21 cellular contexts compared by ENCODE assay signal in the genomic region with DNA sequence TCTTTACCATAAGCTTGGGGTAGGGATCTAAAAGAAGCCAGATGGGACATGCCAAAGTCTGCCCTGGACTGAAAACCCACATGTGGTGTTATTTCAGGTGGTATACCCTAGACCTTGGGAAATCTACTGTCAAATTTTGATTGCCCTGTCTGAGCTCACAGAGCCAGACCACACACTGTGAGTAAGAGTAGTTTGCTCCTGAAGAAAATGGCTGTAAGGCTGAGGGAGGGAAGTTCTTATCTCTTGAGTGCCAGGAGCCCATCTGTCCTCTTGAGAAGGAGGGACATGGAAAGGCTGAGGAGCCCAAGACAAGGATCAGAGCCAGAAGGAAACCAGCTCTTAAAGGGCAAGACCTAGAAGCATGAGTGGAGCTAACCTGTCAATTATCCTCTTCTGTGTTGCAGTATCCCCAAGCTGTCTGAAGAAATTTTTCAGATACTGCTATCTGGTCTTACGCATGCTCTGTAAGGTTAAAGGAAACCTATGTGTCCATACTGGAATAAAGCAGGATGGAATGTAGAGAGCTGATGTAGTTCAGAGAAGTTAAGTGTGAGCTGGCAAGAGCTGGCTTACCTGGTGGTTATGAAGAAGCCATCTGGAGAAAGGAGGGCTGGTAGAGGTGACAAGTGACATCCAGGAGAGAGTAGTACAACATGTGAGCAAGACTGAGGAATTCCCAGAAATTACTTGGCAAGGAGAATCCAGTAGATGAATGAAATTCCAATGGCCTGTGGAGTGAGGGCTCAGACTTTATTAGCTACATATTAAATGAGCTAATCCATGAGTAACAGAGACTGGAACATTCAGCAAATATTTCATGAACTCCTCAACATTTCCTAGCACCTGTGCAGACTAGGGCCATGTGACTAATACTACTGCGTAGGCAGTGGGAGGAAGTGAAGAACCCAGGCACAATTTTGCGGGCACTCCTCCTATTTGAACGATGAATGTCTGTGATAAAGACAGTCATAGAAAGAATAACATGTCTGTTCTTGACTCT.
DNase-seq lines count a peak whose midpoint lies in the region; FAIRE-seq and TF ChIP-seq lines count a peak whose summit lies in the region.
"Had no signal": no experiment of that assay in that cellular context is flagged by ENCODE, and none has a peak within 500 bp of the region (broad histone marks: within the 10 kb centered on the region; RNA-seq: fewer than 3 reads in every experiment).

No MANE protein-coding gene starts in this region.

- H3K27ac Mint-ChIP-seq in MCF 10A (ENCODE audit: low read depth, unreplicated experiment) (peak overlapping the region; percentile 43), astrocyte (ENCODE audit: unreplicated experiment) (peak overlapping the region; percentile 81)
- no peak overlapping the region for H3K27ac Mint-ChIP-seq in T-helper 2 cell treated with Interferon-gamma antibody and Interleukin-4, amounts not matched to agents 5 μg/mL and 100 μg/mL, for 36 hours
- H3K27ac Mint-ChIP-seq: activated naive CD8-positive, alpha-beta T cell; CD4-positive, alpha-beta memory T cell had no signal

- H3K4me1 Mint-ChIP-seq in MCF 10A (ENCODE audit: insufficient read depth, unreplicated experiment) (peaks cover 27% of the 10 kb centered on the region), astrocyte (ENCODE audit: low read depth, unreplicated experiment) (peaks cover 14% of the 10 kb centered on the region)
- H3K4me1 Mint-ChIP-seq in T-helper 2 cell treated with Interferon-gamma antibody and Interleukin-4, amounts not matched to agents 5 μg/mL and 100 μg/mL, for 36 hours (ENCODE audit: low read depth): no peaks in the 10 kb centered on the region
- H3K4me1 Mint-ChIP-seq: CD4-positive, alpha-beta memory T cell; neural crest cell had no signal

- POLR2A ChIA-PET in MCF 10A (lab: Yijun Ruan, JAX): interaction anchor here (0.6 to 2.6 kb wide), 12 partner anchors 10 to 978 kb away, joined by 3 to 16 read pairs (median 4); a partner anchor contains a TSS

- intact Hi-C loops in MCF 10A (cut with micrococcal nuclease): no loop called here
- intact Hi-C loops in breast epithelium (cut with DNase I; ENCODE audit: low total_unique reads): no loop called here
- intact Hi-C loops in sigmoid colon (cut with DNase I): no loop called here

- H3K9me3 ChIP-seq in breast epithelium: peaks cover 8 to 11% of the 10 kb centered on the region in 2 donors
- H3K9me3 ChIP-seq in astrocyte (ENCODE audit: insufficient read depth, low read depth, low read length): peaks cover 4% of the 10 kb centered on the region
- peaks cover 0 to 8% (median 2%) of the 10 kb centered on the region in 4 donors for H3K9me3 ChIP-seq in sigmoid colon
- H3K9me3 ChIP-seq: transverse colon had no signal

- H3K9me3 Mint-ChIP-seq in MCF 10A (ENCODE audit: unreplicated experiment) (no peaks in the 10 kb centered on the region), astrocyte (ENCODE audit: unreplicated experiment) (peaks cover 3% of the 10 kb centered on the region)
- no peaks in the 10 kb centered on the region for H3K9me3 Mint-ChIP-seq in T-helper 2 cell treated with Interferon-gamma antibody and Interleukin-4, amounts not matched to agents 5 μg/mL and 100 μg/mL, for 36 hours

- no peak for TF ChIP-seq EP300 in sigmoid colon (IDR thresholded peaks at IDR 0.05)

- CTCF ChIA-PET in MCF 10A (lab: Yijun Ruan, JAX): interaction anchor here (0.6 to 2.7 kb wide), 5 partner anchors 10 to 862 kb away, joined by 3 to 14 read pairs (median 3); no protein-coding TSS in a partner anchor

- WGBS in sigmoid colon, 2 donors: 94 to 95% methylated on average over 4 of the region's 4 CpGs

- FAIRE-seq in astrocyte (lab: Jason Lieb, UNC): peak; percentile 29
- FAIRE-seq: A204.1, frontal cortex, GM12891 had no signal

- TSS peak; percentile 58 for BruUV-seq in MCF 10A (replicated peaks; lab: Mats Ljungman, UMichigan)

- no peaks in the 10 kb centered on the region for H3K4me1 ChIP-seq in breast epithelium
- peaks cover 9% of the 10 kb centered on the region for H3K4me1 ChIP-seq in astrocyte (ENCODE audit: insufficient read depth, low read length)
- H3K4me1 ChIP-seq in sigmoid colon: peaks cover 0 to 28% (median 17%) of the 10 kb centered on the region in 4 donors
- H3K4me1 ChIP-seq: transverse colon had no signal

- H3K27ac ChIP-seq in breast epithelium (no peak overlapping the region), astrocyte (ENCODE audit: low read depth, low read length) (peak overlapping the region; percentile 67), sigmoid colon (no peak overlapping the region)
- H3K27ac ChIP-seq: transverse colon had no signal

- peak overlapping the region; percentile 54 for H3K4me2 ChIP-seq in astrocyte (ENCODE audit: low read length)

- peak overlapping the region; percentile 0 for H3K4me3 Mint-ChIP-seq in MCF 10A (ENCODE audit: unreplicated experiment)
- H3K4me3 Mint-ChIP-seq in astrocyte (ENCODE audit: unreplicated experiment): no peak overlapping the region
- H3K4me3 Mint-ChIP-seq in T-helper 2 cell treated with Interferon-gamma antibody and Interleukin-4, amounts not matched to agents 5 μg/mL and 100 μg/mL, for 36 hours: no peak overlapping the region
- H3K4me3 Mint-ChIP-seq: activated naive CD8-positive, alpha-beta T cell; CD4-positive, alpha-beta memory T cell; neural crest cell had no signal

- H3K79me2 ChIP-seq in astrocyte (ENCODE audit: insufficient read depth, low read length): no peaks in the 10 kb centered on the region

- H3K9ac ChIP-seq in astrocyte (ENCODE audit: low read length): peak overlapping the region; percentile 12

- TF ChIP-seq CTCF in MCF 10A (IDR thresholded peaks at IDR 0.05; ENCODE audit: unreplicated experiment) (no peak), breast epithelium (IDR thresholded peaks at IDR 0.05) (no peak), astrocyte (IDR thresholded peaks at IDR 0.05; ENCODE audit: insufficient read depth, low read depth, low read length) (no peak), sigmoid colon (IDR thresholded peaks at IDR 0.05) (no peak)

- TF ChIP-seq POLR2A in breast epithelium (IDR thresholded peaks at IDR 0.05): no peak
- TF ChIP-seq POLR2A in sigmoid colon (IDR thresholded peaks at IDR 0.05): no peak

- H3K36me3 ChIP-seq in breast epithelium: no peaks in the 10 kb centered on the region
- H3K36me3 ChIP-seq in astrocyte (ENCODE audit: insufficient read depth, low read length): no peaks in the 10 kb centered on the region
- H3K36me3 ChIP-seq in sigmoid colon: no peaks in the 10 kb centered on the region
- H3K36me3 ChIP-seq: transverse colon had no signal

- no peaks in the 10 kb centered on the region for H3K27me3 ChIP-seq in breast epithelium
- H3K27me3 ChIP-seq in astrocyte (ENCODE audit: insufficient read depth, low read length): no peaks in the 10 kb centered on the region
- no peaks in the 10 kb centered on the region for H3K27me3 ChIP-seq in sigmoid colon

- no peak overlapping the region for H2AFZ ChIP-seq in astrocyte (ENCODE audit: low read depth, low read length)

- H3K27me3 Mint-ChIP-seq in MCF 10A (ENCODE audit: insufficient read depth, unreplicated experiment): no peaks in the 10 kb centered on the region
- no peaks in the 10 kb centered on the region for H3K27me3 Mint-ChIP-seq in astrocyte (ENCODE audit: low read depth, unreplicated experiment)
- H3K27me3 Mint-ChIP-seq in T-helper 2 cell treated with Interferon-gamma antibody and Interleukin-4, amounts not matched to agents 5 μg/mL and 100 μg/mL, for 36 hours (ENCODE audit: low read depth): no peaks in the 10 kb centered on the region
- H3K27me3 Mint-ChIP-seq: activated naive CD8-positive, alpha-beta T cell; CD4-positive, alpha-beta memory T cell had no signal

- no peaks in the 10 kb centered on the region for H3K36me3 Mint-ChIP-seq in MCF 10A (ENCODE audit: insufficient read depth, unreplicated experiment)
- H3K36me3 Mint-ChIP-seq in astrocyte (ENCODE audit: low read depth, unreplicated experiment): no peaks in the 10 kb centered on the region
- no peaks in the 10 kb centered on the region for H3K36me3 Mint-ChIP-seq in T-helper 2 cell treated with Interferon-gamma antibody and Interleukin-4, amounts not matched to agents 5 μg/mL and 100 μg/mL, for 36 hours (ENCODE audit: low read depth)
- H3K36me3 Mint-ChIP-seq: activated naive CD8-positive, alpha-beta T cell; CD4-positive, alpha-beta memory T cell had no signal

- DNase-seq in MCF 10A (ENCODE audit: unreplicated experiment) (peak; percentile 81), breast epithelium (ENCODE audit: low spot score in 2 of 2) (no peak), astrocyte (ENCODE audit: low read depth) (peak; percentile 94), kidney glomerular epithelial cell (lab: John Stamatoyannopoulos, UW) (peak; percentile 100), ureter (ENCODE audit: low spot score) (peak; percentile 62), NOMO-1 treated with dmso at 0.1 percent for 144 hours (lab: John Stamatoyannopoulos, UW; ENCODE audit: unreplicated experiment) (no peak), sigmoid colon (no peak)
- no peak for DNase-seq in T-helper 2 cell treated with Interferon-gamma antibody and Interleukin-4, amounts not matched to agents 5 μg/mL and 100 μg/mL, for 36 hours (ENCODE audit: low spot score)
- DNase-seq: activated CD4-positive, alpha-beta T cell treated with anti-CD3 and anti-CD28 coated beads, Interleukin-2, amount 50 U/mL, for 1 hour; CD4-positive, alpha-beta memory T cell; central memory CD4-positive, alpha-beta T cell; HCEC 1CT; NCI-H1092; right cardiac atrium; stimulated activated CD4-positive, alpha-beta T cell treated with anti-CD3 and anti-CD28 coated beads, Interleukin-4, amount 100 ng/mL, for 1 hour; transverse colon had no signal

- no peaks in the 10 kb centered on the region for H4K20me1 ChIP-seq in astrocyte (ENCODE audit: insufficient read depth, low read length)

- no peak overlapping the region for H3K4me3 ChIP-seq in breast epithelium
- no peak overlapping the region for H3K4me3 ChIP-seq in astrocyte (ENCODE audit: insufficient read depth, low read depth, low read length)
- H3K4me3 ChIP-seq in sigmoid colon: no peak overlapping the region
- H3K4me3 ChIP-seq: transverse colon had no signal

Comparison
In these comparisons a context has a peak if more than half of its experiments do, and no peak if none do; other contexts are left out.
1. DNase-seq: peak in MCF 10A (single experiment), astrocyte (single experiment), kidney glomerular epithelial cell (single experiment) and ureter (single experiment); none in breast epithelium (0 of 2), NOMO-1 treated with dmso at 0.1 percent for 144 hours (single experiment), T-helper 2 cell treated with Interferon-gamma antibody and Interleukin-4, amounts not matched to agents 5 μg/mL and 100 μg/mL, for 36 hours (single experiment) and sigmoid colon (single experiment).